In the genomic region with DNA sequence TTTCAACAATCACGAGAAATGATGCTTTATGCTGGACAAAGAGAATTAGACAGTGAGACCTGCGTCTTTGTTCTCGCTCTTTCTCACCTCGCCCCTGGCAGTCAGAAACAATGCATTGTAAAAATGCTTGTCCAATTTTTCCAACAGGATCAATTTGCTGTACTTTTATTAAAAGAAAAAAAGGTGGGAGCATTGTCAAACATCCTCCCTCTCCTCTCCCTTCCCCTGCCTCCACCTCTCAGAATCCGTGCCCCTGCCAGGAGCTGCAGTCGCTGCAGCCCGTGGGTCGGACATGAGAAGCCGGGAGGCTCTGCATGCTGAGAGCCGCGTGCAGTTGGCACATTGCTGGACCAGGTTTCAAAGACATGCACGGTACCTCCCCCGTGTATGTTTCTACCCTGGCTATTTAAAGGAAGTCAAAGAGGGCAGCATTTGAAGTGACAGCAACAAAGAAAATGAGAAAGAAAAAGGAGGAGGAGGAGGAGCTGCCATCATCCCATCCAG, we compare ENCODE assay signal across 1 cellular context.
TF ChIP-seq lines count a peak whose summit lies in the region.

No MANE protein-coding gene starts in this region.

TF ChIP-seq in K562, 482 proteins besides CTCF, POLR2A, EP300 and RAD21 (continued from another document):
- TF ChIP-seq, protein P1, sequence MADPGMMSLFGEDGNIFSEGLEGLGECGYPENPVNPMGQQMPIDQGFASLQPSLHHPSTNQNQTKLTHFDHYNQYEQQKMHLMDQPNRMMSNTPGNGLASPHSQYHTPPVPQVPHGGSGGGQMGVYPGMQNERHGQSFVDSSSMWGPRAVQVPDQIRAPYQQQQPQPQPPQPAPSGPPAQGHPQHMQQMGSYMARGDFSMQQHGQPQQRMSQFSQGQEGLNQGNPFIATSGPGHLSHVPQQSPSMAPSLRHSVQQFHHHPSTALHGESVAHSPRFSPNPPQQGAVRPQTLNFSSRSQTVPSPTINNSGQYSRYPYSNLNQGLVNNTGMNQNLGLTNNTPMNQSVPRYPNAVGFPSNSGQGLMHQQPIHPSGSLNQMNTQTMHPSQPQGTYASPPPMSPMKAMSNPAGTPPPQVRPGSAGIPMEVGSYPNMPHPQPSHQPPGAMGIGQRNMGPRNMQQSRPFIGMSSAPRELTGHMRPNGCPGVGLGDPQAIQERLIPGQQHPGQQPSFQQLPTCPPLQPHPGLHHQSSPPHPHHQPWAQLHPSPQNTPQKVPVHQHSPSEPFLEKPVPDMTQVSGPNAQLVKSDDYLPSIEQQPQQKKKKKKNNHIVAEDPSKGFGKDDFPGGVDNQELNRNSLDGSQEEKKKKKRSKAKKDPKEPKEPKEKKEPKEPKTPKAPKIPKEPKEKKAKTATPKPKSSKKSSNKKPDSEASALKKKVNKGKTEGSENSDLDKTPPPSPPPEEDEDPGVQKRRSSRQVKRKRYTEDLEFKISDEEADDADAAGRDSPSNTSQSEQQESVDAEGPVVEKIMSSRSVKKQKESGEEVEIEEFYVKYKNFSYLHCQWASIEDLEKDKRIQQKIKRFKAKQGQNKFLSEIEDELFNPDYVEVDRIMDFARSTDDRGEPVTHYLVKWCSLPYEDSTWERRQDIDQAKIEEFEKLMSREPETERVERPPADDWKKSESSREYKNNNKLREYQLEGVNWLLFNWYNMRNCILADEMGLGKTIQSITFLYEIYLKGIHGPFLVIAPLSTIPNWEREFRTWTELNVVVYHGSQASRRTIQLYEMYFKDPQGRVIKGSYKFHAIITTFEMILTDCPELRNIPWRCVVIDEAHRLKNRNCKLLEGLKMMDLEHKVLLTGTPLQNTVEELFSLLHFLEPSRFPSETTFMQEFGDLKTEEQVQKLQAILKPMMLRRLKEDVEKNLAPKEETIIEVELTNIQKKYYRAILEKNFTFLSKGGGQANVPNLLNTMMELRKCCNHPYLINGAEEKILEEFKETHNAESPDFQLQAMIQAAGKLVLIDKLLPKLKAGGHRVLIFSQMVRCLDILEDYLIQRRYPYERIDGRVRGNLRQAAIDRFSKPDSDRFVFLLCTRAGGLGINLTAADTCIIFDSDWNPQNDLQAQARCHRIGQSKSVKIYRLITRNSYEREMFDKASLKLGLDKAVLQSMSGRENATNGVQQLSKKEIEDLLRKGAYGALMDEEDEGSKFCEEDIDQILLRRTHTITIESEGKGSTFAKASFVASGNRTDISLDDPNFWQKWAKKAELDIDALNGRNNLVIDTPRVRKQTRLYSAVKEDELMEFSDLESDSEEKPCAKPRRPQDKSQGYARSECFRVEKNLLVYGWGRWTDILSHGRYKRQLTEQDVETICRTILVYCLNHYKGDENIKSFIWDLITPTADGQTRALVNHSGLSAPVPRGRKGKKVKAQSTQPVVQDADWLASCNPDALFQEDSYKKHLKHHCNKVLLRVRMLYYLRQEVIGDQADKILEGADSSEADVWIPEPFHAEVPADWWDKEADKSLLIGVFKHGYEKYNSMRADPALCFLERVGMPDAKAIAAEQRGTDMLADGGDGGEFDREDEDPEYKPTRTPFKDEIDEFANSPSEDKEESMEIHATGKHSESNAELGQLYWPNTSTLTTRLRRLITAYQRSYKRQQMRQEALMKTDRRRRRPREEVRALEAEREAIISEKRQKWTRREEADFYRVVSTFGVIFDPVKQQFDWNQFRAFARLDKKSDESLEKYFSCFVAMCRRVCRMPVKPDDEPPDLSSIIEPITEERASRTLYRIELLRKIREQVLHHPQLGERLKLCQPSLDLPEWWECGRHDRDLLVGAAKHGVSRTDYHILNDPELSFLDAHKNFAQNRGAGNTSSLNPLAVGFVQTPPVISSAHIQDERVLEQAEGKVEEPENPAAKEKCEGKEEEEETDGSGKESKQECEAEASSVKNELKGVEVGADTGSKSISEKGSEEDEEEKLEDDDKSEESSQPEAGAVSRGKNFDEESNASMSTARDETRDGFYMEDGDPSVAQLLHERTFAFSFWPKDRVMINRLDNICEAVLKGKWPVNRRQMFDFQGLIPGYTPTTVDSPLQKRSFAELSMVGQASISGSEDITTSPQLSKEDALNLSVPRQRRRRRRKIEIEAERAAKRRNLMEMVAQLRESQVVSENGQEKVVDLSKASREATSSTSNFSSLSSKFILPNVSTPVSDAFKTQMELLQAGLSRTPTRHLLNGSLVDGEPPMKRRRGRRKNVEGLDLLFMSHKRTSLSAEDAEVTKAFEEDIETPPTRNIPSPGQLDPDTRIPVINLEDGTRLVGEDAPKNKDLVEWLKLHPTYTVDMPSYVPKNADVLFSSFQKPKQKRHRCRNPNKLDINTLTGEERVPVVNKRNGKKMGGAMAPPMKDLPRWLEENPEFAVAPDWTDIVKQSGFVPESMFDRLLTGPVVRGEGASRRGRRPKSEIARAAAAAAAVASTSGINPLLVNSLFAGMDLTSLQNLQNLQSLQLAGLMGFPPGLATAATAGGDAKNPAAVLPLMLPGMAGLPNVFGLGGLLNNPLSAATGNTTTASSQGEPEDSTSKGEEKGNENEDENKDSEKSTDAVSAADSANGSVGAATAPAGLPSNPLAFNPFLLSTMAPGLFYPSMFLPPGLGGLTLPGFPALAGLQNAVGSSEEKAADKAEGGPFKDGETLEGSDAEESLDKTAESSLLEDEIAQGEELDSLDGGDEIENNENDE (IDR thresholded peaks at IDR 0.05; ENCODE audit: low read depth, low read length), result no peak
- TF ChIP-seq TEAD1 (CRISPR knock-in tag; IDR thresholded peaks at IDR 0.05) (peak in 1 of 2 experiments; percentile 12; a peak in 1 of 4 replicates), BCL6 (CRISPR knock-in tag; IDR thresholded peaks at IDR 0.05) (no peak), TRIM28 (IDR thresholded peaks at IDR 0.05) (no peak), HDAC1 (IDR thresholded peaks at IDR 0.05) (no peak), ZBTB1 (CRISPR knock-in tag; IDR thresholded peaks at IDR 0.05; ENCODE audit: borderline replicate concordance, low read depth) (0 out of 2 replicates have a peak, but pooled peaks have one; percentile 56), XRCC4 (IDR thresholded peaks at IDR 0.05; ENCODE audit: extremely low read depth, insufficient read depth, insufficient read length) (no peak), GABPB1 (CRISPR knock-in tag; IDR thresholded peaks at IDR 0.05) (peak; percentile 46; the same call in 1 of the 2 replicates), NFE2 (IDR thresholded peaks at IDR 0.05; ENCODE audit: low read depth) (no peak), SMC3 (conservative IDR thresholded peaks at IDR 0.05; ENCODE audit: insufficient read depth, low read depth, low read length) (no peak), CREBBP (IDR thresholded peaks at IDR 0.05; ENCODE audit: low read depth, low read length) (no peak), ZNF263 (CRISPR knock-in tag; IDR thresholded peaks at IDR 0.05; ENCODE audit: borderline replicate concordance) (peak; percentile 20; the same call in 1 of the 2 replicates), MTA2 (IDR thresholded peaks at IDR 0.05; ENCODE audit: low read depth) (no peak), ZNF408 (CRISPR knock-in tag; IDR thresholded peaks at IDR 0.05; ENCODE audit: low read depth) (no peak), NFIX (CRISPR knock-in tag; IDR thresholded peaks at IDR 0.05; ENCODE audit: low read depth) (no peak)
- TF ChIP-seq, protein P2, sequence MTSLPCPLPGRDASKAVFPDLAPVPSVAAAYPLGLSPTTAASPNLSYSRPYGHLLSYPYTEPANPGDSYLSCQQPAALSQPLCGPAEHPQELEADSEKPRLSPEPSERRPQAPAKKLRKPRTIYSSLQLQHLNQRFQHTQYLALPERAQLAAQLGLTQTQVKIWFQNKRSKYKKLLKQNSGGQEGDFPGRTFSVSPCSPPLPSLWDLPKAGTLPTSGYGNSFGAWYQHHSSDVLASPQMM (CRISPR knock-in tag; IDR thresholded peaks at IDR 0.05), result no peak
- TF ChIP-seq, protein P3, sequence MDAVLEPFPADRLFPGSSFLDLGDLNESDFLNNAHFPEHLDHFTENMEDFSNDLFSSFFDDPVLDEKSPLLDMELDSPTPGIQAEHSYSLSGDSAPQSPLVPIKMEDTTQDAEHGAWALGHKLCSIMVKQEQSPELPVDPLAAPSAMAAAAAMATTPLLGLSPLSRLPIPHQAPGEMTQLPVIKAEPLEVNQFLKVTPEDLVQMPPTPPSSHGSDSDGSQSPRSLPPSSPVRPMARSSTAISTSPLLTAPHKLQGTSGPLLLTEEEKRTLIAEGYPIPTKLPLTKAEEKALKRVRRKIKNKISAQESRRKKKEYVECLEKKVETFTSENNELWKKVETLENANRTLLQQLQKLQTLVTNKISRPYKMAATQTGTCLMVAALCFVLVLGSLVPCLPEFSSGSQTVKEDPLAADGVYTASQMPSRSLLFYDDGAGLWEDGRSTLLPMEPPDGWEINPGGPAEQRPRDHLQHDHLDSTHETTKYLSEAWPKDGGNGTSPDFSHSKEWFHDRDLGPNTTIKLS (IDR thresholded peaks at IDR 0.05; ENCODE audit: borderline replicate concordance, low read depth), result no peak
TF ChIP-seq in K562: peak in this region for 20.
